Comparison of ENCODE assay signal across 8 cellular contexts in genomic region chr12:123365141-123365917, GRCh38. TPM values are rescaled to one million over a fixed set of nuclear protein-coding genes. Genes with fewer than 3 reads are reported as not detected.
DNase-seq lines count a peak whose midpoint lies in the region; ATAC-seq and TF ChIP-seq lines count a peak whose summit lies in the region.

No MANE protein-coding gene starts in this region.

- H3K27ac ChIP-seq in AG04450 (ENCODE audit: low read depth, low read length) (peak overlapping the region; percentile 98), VCaP (peak overlapping the region; percentile 93), mammary epithelial cell (ENCODE audit: insufficient read depth, low read depth, low read length) (peak overlapping the region; percentile 96), smooth muscle cell (ENCODE audit: low read depth) (peak overlapping the region; percentile 87)

- H3K4me1 ChIP-seq in mammary epithelial cell (ENCODE audit: insufficient read depth, low read length) (peaks cover 13% of the 10 kb centered on the region), smooth muscle cell (ENCODE audit: low read depth) (peaks cover 15% of the 10 kb centered on the region)

- H3K9ac ChIP-seq in mammary epithelial cell (ENCODE audit: insufficient read depth, low read length), result peak overlapping the region; percentile 83
- H3K9ac ChIP-seq in smooth muscle cell (ENCODE audit: low read depth), result peak overlapping the region; percentile 94

- CTCF ChIA-PET in AG04450 (lab: Charles Lee) (interaction anchor here (0.6 to 2.1 kb wide), 8 partner anchors 9 to 217 kb away, joined by 3 to 10 read pairs (median 6); partner anchors contain the start of gene KMT5A), mammary epithelial cell (lab: Charles Lee; ENCODE audit: low non-redundant PET) (interaction anchor here (0.5 to 0.8 kb wide), 6 partner anchors 12 to 271 kb away, joined by 3 to 8 read pairs (median 3); no protein-coding TSS in a partner anchor)

- H3K9me3 ChIP-seq in AG04450 (ENCODE audit: control insufficient read depth, insufficient read depth, low read length) (no peaks in the 10 kb centered on the region; the same call in 1 of the 2 replicates), mammary epithelial cell (replicated peaks; ENCODE audit: insufficient read depth, low read length) (no peaks in the 10 kb centered on the region), smooth muscle cell (replicated peaks; ENCODE audit: low read depth) (no peaks in the 10 kb centered on the region)

- in situ Hi-C loops in mammary epithelial cell (cut with MboI; ENCODE audit: low sequenced_read_pairs in 2 of 2), result no loop called here

- dilution Hi-C loops in mammary epithelial cell (cut with HindIII; ENCODE audit: low sequenced_read_pairs), result no loop called here

- under 1% methylated on average over 20 of the region's 50 CpGs for WGBS in mammary epithelial cell (ENCODE audit: low coverage, missing lambda C conversion rate)
- WGBS in smooth muscle cell (ENCODE audit: low lambda C conversion rate), result 1% methylated on average over 46 of the region's 50 CpGs

- peak overlapping the region; percentile 74 for H3K4me3 ChIP-seq in AG04450 (ENCODE audit: low read depth, low read length)
- peak overlapping the region; percentile 70 to 89 (median 84) for H3K4me3 ChIP-seq in mammary epithelial cell (replicated peaks in 1 of 3; ENCODE audit: insufficient read depth in 1 of 3, low read depth in 2 of 3, low read length in 3 of 3)
- H3K4me3 ChIP-seq in smooth muscle cell, result peak overlapping the region; percentile 99

- TF ChIP-seq CTCF in AG04450 (IDR thresholded peaks at IDR 0.05; ENCODE audit: low read depth, low read length) (peak; percentile 92), VCaP (conservative IDR thresholded peaks at IDR 0.05) (peak; percentile 89), mammary epithelial cell (conservative IDR thresholded peaks at IDR 0.05 in 1 of 2, IDR thresholded peaks at IDR 0.05 in 1 of 2; ENCODE audit: extremely low read depth in 1 of 2, insufficient read depth in 1 of 2, low read depth in 1 of 2, low read length in 2 of 2) (peak; percentile 86 to 93), smooth muscle cell (IDR thresholded peaks at IDR 0.05; ENCODE audit: borderline replicate concordance, insufficient read depth, poor library complexity, severe bottlenecking) (peak; percentile 64)

- POLR2A ChIA-PET in AG04450 (lab: Yijun Ruan, JAX), result interaction anchor here (0.6 to 1.5 kb wide), 11 partner anchors 18 to 347 kb away, joined by 3 to 35 read pairs (median 4); partner anchors contain the start of genes ATP6V0A2, KMT5A, MPHOSPH9 and MTRFR

- peak; percentile 74 for ATAC-seq in GM18868 (IDR thresholded peaks at IDR 0.05; ENCODE audit: unreplicated experiment)
- peak; percentile 63 for ATAC-seq in HG03108 (IDR thresholded peaks at IDR 0.05; ENCODE audit: unreplicated experiment)

- H4K20me1 ChIP-seq in mammary epithelial cell (ENCODE audit: insufficient read depth, low read length) (no peaks in the 10 kb centered on the region), smooth muscle cell (ENCODE audit: low read depth) (peaks cover 42% of the 10 kb centered on the region)

- DNase-seq in AG04450 (ENCODE audit: low read depth, low spot score), result peak; percentile 97
- DNase-seq in NCI-H2171 treated with DMSO at 0.1 percent for 48 hours (lab: John Stamatoyannopoulos, UW), result peak; percentile 99
- peak; percentile 98 for DNase-seq in mammary epithelial cell
- DNase-seq in iPS-NIHi7 (ENCODE audit: extremely low spot score), result peak; percentile 99
- DNase-seq in smooth muscle cell (lab: John Stamatoyannopoulos, UW; ENCODE audit: unreplicated experiment), result peak; percentile 99

- BruUV-seq in mammary epithelial cell (replicated peaks; lab: Mats Ljungman, UMichigan), result no TSS peak

- H3K27me3 ChIP-seq in AG04450 (ENCODE audit: control insufficient read depth, insufficient read depth, low read length), result no peaks in the 10 kb centered on the region
- H3K27me3 ChIP-seq in mammary epithelial cell (ENCODE audit: insufficient read depth, low read length), result no peaks in the 10 kb centered on the region
- H3K27me3 ChIP-seq in smooth muscle cell (ENCODE audit: low read depth), result no peaks in the 10 kb centered on the region

- H2AFZ ChIP-seq in mammary epithelial cell (ENCODE audit: low read depth, low read length) (peak overlapping the region; percentile 99), smooth muscle cell (ENCODE audit: low read depth) (peak overlapping the region; percentile 76)

- H3K79me2 ChIP-seq in mammary epithelial cell (ENCODE audit: insufficient read depth, low read length) (peaks cover 42% of the 10 kb centered on the region), smooth muscle cell (ENCODE audit: low read depth) (peaks cover 43% of the 10 kb centered on the region)

- peaks cover 8% of the 10 kb centered on the region for H3F3A ChIP-seq in smooth muscle cell (ENCODE audit: low read depth)

- peak overlapping the region; percentile 97 for H3K4me2 ChIP-seq in mammary epithelial cell (ENCODE audit: insufficient read depth, low read depth, low read length)
- H3K4me2 ChIP-seq in smooth muscle cell, result peak overlapping the region; percentile 99

- H3K36me3 ChIP-seq in mammary epithelial cell (ENCODE audit: insufficient read depth, low read length), result no peaks in the 10 kb centered on the region
- H3K36me3 ChIP-seq in smooth muscle cell (ENCODE audit: low read depth), result no peaks in the 10 kb centered on the region

- intact Hi-C loops in mammary epithelial cell (cut with micrococcal nuclease), result loop anchor here (2.0 kb wide), 2 partner anchors 17 to 71 kb away; partner anchors contain the start of gene RILPL2

RNA-seq across cellular contexts. Expression of gene SBNO1, which starts 0.7 kb away (rescaled TPM):
- polyA plus RNA-seq in AG04450 (2011; rRNA removed), result 12.6 and 16.0 TPM in 2 replicates
- 19.3 and 28.0 TPM in 2 replicates for polyA minus RNA-seq in AG04450 (2011; rRNA and poly(A)+ RNA removed)
- total RNA-seq in mammary epithelial cell, result 10 to 100 TPM; 31.3 to 32.9 TPM
- 8.0 TPM for polyA plus RNA-seq in mammary epithelial cell
- polyA minus RNA-seq in mammary epithelial cell, result 48.6 TPM
- total RNA-seq in smooth muscle cell, result 24.5 and 28.9 TPM in 2 replicates
- 14.6 and 15.5 TPM in 2 replicates for polyA plus RNA-seq in smooth muscle cell

RNA-seq across cellular contexts. Expression of gene KMT5A, which starts 18.6 kb away (rescaled TPM):
- 26.5 and 30.6 TPM in 2 replicates for polyA plus RNA-seq in AG04450 (2011; rRNA removed)
- 17.6 and 22.2 TPM in 2 replicates for polyA minus RNA-seq in AG04450 (2011; rRNA and poly(A)+ RNA removed)
- 10 to 100 TPM; 43.0 to 76.3 TPM for total RNA-seq in mammary epithelial cell
- polyA plus RNA-seq in mammary epithelial cell, result 33.9 TPM
- polyA minus RNA-seq in mammary epithelial cell, result 33.5 TPM
- 19.9 and 23.8 TPM in 2 replicates for total RNA-seq in smooth muscle cell
- 15.4 and 17.9 TPM in 2 replicates for polyA plus RNA-seq in smooth muscle cell

Comparison
In these comparisons a context has a peak if more than half of its experiments do, and no peak if none do; other contexts are left out.
1. Peak in every context shown above with its lines: DNase-seq, ATAC-seq, H3K4me3 ChIP-seq and H3K27ac ChIP-seq.